ENCODE assay signal across 10 cellular contexts in genomic region chr6:89951574-89952360, GRCh38. TPM values are rescaled to one million over a fixed set of nuclear protein-coding genes. Genes with fewer than 3 reads are reported as not detected.
DNase-seq lines count a peak whose midpoint lies in the region; ATAC-seq, FAIRE-seq and TF ChIP-seq lines count a peak whose summit lies in the region.
"Had no signal": no experiment of that assay in that cellular context is flagged by ENCODE, and none has a peak within 500 bp of the region (broad histone marks: within the 10 kb centered on the region; RNA-seq: fewer than 3 reads in every experiment).

No MANE protein-coding gene starts in this region.

- H3K27ac Mint-ChIP-seq in T-helper 2 cell treated with Interferon-gamma antibody and Interleukin-4, amounts not matched to agents 5 μg/mL and 100 μg/mL, for 36 hours: peak overlapping the region; percentile 78

- H3K27ac ChIP-seq in SJSA1 (peak overlapping the region; percentile 76), foreskin keratinocyte (peak overlapping the region; percentile 24)

- no peak overlapping the region for H3K9ac ChIP-seq in skeletal muscle satellite cell (ENCODE audit: low read depth, low read length)

- peaks cover 45% of the 10 kb centered on the region for H3K36me3 Mint-ChIP-seq in T-helper 2 cell treated with Interferon-gamma antibody and Interleukin-4, amounts not matched to agents 5 μg/mL and 100 μg/mL, for 36 hours (ENCODE audit: low read depth)

- H3K27me3 ChIP-seq in SJSA1 (replicated peaks) (no peaks in the 10 kb centered on the region), foreskin keratinocyte (no peaks in the 10 kb centered on the region), skeletal muscle satellite cell (ENCODE audit: control insufficient read depth, insufficient read depth, low read length) (no peaks in the 10 kb centered on the region)
- H3K27me3 ChIP-seq: Peyer's patch had no signal

- peak; percentile 25 for TF ChIP-seq CTCF in foreskin keratinocyte (conservative IDR thresholded peaks at IDR 0.05)

- H3K4me1 ChIP-seq in SJSA1 (replicated peaks) (peaks cover 39% of the 10 kb centered on the region), foreskin keratinocyte (peaks cover 32% of the 10 kb centered on the region), skeletal muscle satellite cell (ENCODE audit: control insufficient read depth, insufficient read depth, low read length) (peaks cover 40% of the 10 kb centered on the region)
- H3K4me1 ChIP-seq: Peyer's patch had no signal

- peak; percentile 25 for ATAC-seq in foreskin keratinocyte
- no peak for ATAC-seq in left colon
- ATAC-seq in GM18517 (IDR thresholded peaks at IDR 0.05; ENCODE audit: unreplicated experiment): no peak

- peaks cover 62% of the 10 kb centered on the region for H3K4me1 Mint-ChIP-seq in T-helper 2 cell treated with Interferon-gamma antibody and Interleukin-4, amounts not matched to agents 5 μg/mL and 100 μg/mL, for 36 hours (ENCODE audit: low read depth)

- H3K9me3 Mint-ChIP-seq in T-helper 2 cell treated with Interferon-gamma antibody and Interleukin-4, amounts not matched to agents 5 μg/mL and 100 μg/mL, for 36 hours: no peaks in the 10 kb centered on the region

- H3K4me3 Mint-ChIP-seq in T-helper 2 cell treated with Interferon-gamma antibody and Interleukin-4, amounts not matched to agents 5 μg/mL and 100 μg/mL, for 36 hours: peak overlapping the region; percentile 70

- H3K27me3 Mint-ChIP-seq in T-helper 2 cell treated with Interferon-gamma antibody and Interleukin-4, amounts not matched to agents 5 μg/mL and 100 μg/mL, for 36 hours (ENCODE audit: low read depth): no peaks in the 10 kb centered on the region

- H3K9me3 ChIP-seq in SJSA1 (replicated peaks): no peaks in the 10 kb centered on the region
- H3K9me3 ChIP-seq in skeletal muscle satellite cell (replicated peaks; ENCODE audit: low read length): no peaks in the 10 kb centered on the region
- H3K9me3 ChIP-seq: Peyer's patch had no signal

- H3K4me3 ChIP-seq in SJSA1: no peak overlapping the region
- H3K4me3 ChIP-seq in skeletal muscle satellite cell (ENCODE audit: low read length): peak overlapping the region; percentile 23
- H3K4me3 ChIP-seq: Peyer's patch had no signal

- intact Hi-C loops in left colon (cut with DNase I, micrococcal nuclease): loop anchor here in 1 of 2 donors (5.0 kb wide), 1 partner anchor 441 kb away; no protein-coding TSS in a partner anchor

- DNase-seq in T-helper 2 cell treated with Interferon-gamma antibody and Interleukin-4, amounts not matched to agents 5 μg/mL and 100 μg/mL, for 36 hours (ENCODE audit: low spot score): no peak
- DNase-seq in T-helper 2 cell (no peak), SJSA1 (ENCODE audit: low read depth in 1 of 2, low spot score in 2 of 2) (no peak), foreskin keratinocyte (no peak), left colon (no peak), GM19239 (ENCODE audit: insufficient read length, low spot score) (no peak)
- DNase-seq: Peyer's patch had no signal

- FAIRE-seq in GM19239 (lab: Jason Lieb, UNC): no peak

- H3K36me3 ChIP-seq in SJSA1 (no peaks in the 10 kb centered on the region), skeletal muscle satellite cell (ENCODE audit: insufficient read depth, low read length) (no peaks in the 10 kb centered on the region)
- H3K36me3 ChIP-seq: Peyer's patch had no signal

- H3K4me2 ChIP-seq in skeletal muscle satellite cell (ENCODE audit: low read length): peak overlapping the region; percentile 48

RNA-seq across cellular contexts. Expression of gene GJA10, which starts 57.5 kb away (rescaled TPM):
- not detected in 2 replicates for total RNA-seq in SJSA1 (2014; rRNA removed; shearing (Covaris generic))
- total RNA-seq in foreskin keratinocyte (not detected in 2 replicates), left colon (not detected)
- polyA plus RNA-seq in foreskin keratinocyte: not detected in 2 replicates
- total RNA-seq in skeletal muscle satellite cell (2012; rRNA removed): not detected in 2 replicates
- total RNA-seq: Peyer's patch, skeletal muscle tissue had no signal
